In the genomic region with DNA sequence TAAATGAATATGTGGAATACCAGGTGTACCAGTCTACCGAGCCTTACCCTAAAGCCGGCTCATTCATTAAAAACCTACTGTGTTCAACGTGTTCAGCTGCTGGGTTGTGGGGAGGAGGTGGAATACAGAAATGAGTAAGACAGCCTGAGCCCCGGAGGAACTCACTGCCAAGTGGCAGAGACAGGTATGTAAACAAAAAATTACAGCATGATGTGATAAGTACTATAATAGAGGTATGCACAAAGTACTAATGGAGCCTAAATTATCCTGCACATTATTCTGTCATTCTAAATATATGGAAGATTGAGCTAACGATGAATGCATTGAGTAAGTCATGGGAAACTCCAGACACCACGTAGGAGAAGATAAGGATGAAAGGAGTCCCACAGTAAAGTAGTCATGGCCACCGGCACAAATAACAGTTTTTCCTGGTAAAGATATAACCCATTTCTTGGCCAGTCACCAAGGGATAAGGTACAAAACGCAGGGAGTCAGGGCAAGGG, we compare ENCODE assay signal across 9 cellular contexts. TPM values are rescaled to one million over a fixed set of nuclear protein-coding genes. Genes with fewer than 3 reads are reported as not detected.
DNase-seq lines count a peak whose midpoint lies in the region; ATAC-seq and TF ChIP-seq lines count a peak whose summit lies in the region.
"Had no signal": no experiment of that assay in that cellular context is flagged by ENCODE, and none has a peak within 500 bp of the region (broad histone marks: within the 10 kb centered on the region; RNA-seq: fewer than 3 reads in every experiment).

No MANE protein-coding gene starts in this region.

- H2BK12ac ChIP-seq in H9 (ENCODE audit: insufficient read length, low read depth, low read length): no peak overlapping the region

- H3K4me3 Mint-ChIP-seq in activated CD8-positive, alpha-beta memory T cell treated with anti-CD3 and anti-CD28 coated beads, Interleukin-2, amount 10 ng/mL, durations not matched to agents 7 days and 5 days: peak overlapping the region; percentile 63
- no peak overlapping the region for H3K4me3 Mint-ChIP-seq in H9
- H3K4me3 Mint-ChIP-seq: neural crest cell had no signal

- peak overlapping the region; percentile 13 for H3K27ac Mint-ChIP-seq in activated CD8-positive, alpha-beta memory T cell treated with anti-CD3 and anti-CD28 coated beads, Interleukin-2, amount 10 ng/mL, durations not matched to agents 7 days and 5 days
- no peak overlapping the region for H3K27ac Mint-ChIP-seq in H9

- H3K27ac ChIP-seq in HEK293 (ENCODE audit: extremely low read depth, low read depth, low read length): no peak overlapping the region
- H3K27ac ChIP-seq in neural cell (ENCODE audit: low read length): no peak overlapping the region
- H3K27ac ChIP-seq in H9 (ENCODE audit: insufficient read length, low read depth, low read length): no peak overlapping the region
- no peak overlapping the region for H3K27ac ChIP-seq in tibial artery

- CTCF ChIA-PET in activated CD8-positive, alpha-beta memory T cell treated with anti-CD3 and anti-CD28 coated beads, Interleukin-2, amount 10 ng/mL, durations not matched to agents 7 days and 5 days (lab: Charles Lee): interaction anchor here (0.7 to 1.9 kb wide), 3 partner anchors 18 to 130 kb away, joined by 3 to 9 read pairs (median 3); no protein-coding TSS in a partner anchor
- CTCF ChIA-PET in HEK293 (lab: Yijun Ruan, JAX): interaction anchor here (0.7 to 0.8 kb wide), 3 partner anchors 13 to 38 kb away, joined by 3 to 6 read pairs (median 3); no protein-coding TSS in a partner anchor

- H3K56ac ChIP-seq in H9 (ENCODE audit: insufficient read length, low read depth, low read length): no peak overlapping the region

- H3K9ac ChIP-seq in neural cell (ENCODE audit: low read length) (no peak overlapping the region), H9 (ENCODE audit: extremely low read depth, insufficient read length, low read length) (no peak overlapping the region)

- no peak overlapping the region for H4K5ac ChIP-seq in H9 (ENCODE audit: insufficient read length, low read depth, low read length)

- no peak overlapping the region for H2BK120ac ChIP-seq in H9 (ENCODE audit: low read depth, low read length, poor library complexity, severe bottlenecking)

- H3K79me1 ChIP-seq in H9 (ENCODE audit: insufficient read depth, low read depth, low read length, poor library complexity, severe bottlenecking): no peaks in the 10 kb centered on the region

- H3K9me2 ChIP-seq in neural cell (ENCODE audit: insufficient read depth, low read length): no peaks in the 10 kb centered on the region

- no peak overlapping the region for H3K23ac ChIP-seq in H9 (ENCODE audit: insufficient read length, low read depth, low read length)

- H3K27me3 ChIP-seq in neural cell (ENCODE audit: insufficient read depth, low read depth, low read length) (peaks cover 6% of the 10 kb centered on the region), H9 (ENCODE audit: insufficient read depth, low read length) (no peaks in the 10 kb centered on the region), tibial artery (no peaks in the 10 kb centered on the region)

- H3K9me3 ChIP-seq in HEK293 (ENCODE audit: control insufficient read depth, insufficient read depth, low read depth, low read length): no peaks in the 10 kb centered on the region
- no peaks in the 10 kb centered on the region for H3K9me3 ChIP-seq in neural cell (ENCODE audit: low read length)
- H3K9me3 ChIP-seq in H9 (ENCODE audit: control insufficient read depth, low read depth, low read length): no peaks in the 10 kb centered on the region
- H3K9me3 ChIP-seq in tibial artery: no peaks in the 10 kb centered on the region

- TF ChIP-seq EP300 in neural cell (conservative IDR thresholded peaks at IDR 0.05; ENCODE audit: poor library complexity, severe bottlenecking): peak; percentile 89

- H3K4me1 ChIP-seq in HEK293 (ENCODE audit: control insufficient read depth, insufficient read depth, low read length) (peaks cover 3% of the 10 kb centered on the region; the same call in 1 of the 2 replicates), H9 (ENCODE audit: insufficient read depth, low read length) (peaks cover 2% of the 10 kb centered on the region; the same call in 1 of the 2 replicates), tibial artery (no peaks in the 10 kb centered on the region)

- no peak overlapping the region for H2BK15ac ChIP-seq in H9 (ENCODE audit: low read depth, low read length)

- H3K23me2 ChIP-seq in H9 (ENCODE audit: insufficient read length, low read depth, low read length, poor library complexity, severe bottlenecking): no peaks in the 10 kb centered on the region

- TF ChIP-seq RAD21 in neural cell (conservative IDR thresholded peaks at IDR 0.05): no peak

- ATAC-seq in activated CD8-positive, alpha-beta memory T cell treated with anti-CD3 and anti-CD28 coated beads, Interleukin-2, amount 10 ng/mL, durations not matched to agents 7 days and 5 days: peak; percentile 76
- ATAC-seq in left ventricle myocardium superior: no peak

- intact Hi-C loops in left ventricle myocardium superior (cut with micrococcal nuclease): no loop called here
- intact Hi-C loops in tibial artery (cut with DNase I; ENCODE audit: low total_unique reads): no loop called here

- H3K14ac ChIP-seq in H9 (ENCODE audit: insufficient read depth, low read length): no peak overlapping the region

- H3K4ac ChIP-seq in H9 (ENCODE audit: low read depth, low read length): no peak overlapping the region

- POLR2A ChIA-PET in HEK293 (lab: Yijun Ruan, JAX): interaction anchor here (0.6 to 0.9 kb wide), 3 partner anchors 14 to 135 kb away, joined by 3 to 4 read pairs (median 3); no protein-coding TSS in a partner anchor

- H2BK5ac ChIP-seq in H9 (ENCODE audit: insufficient read length, low read length): no peak overlapping the region

- no peak overlapping the region for H2BK20ac ChIP-seq in H9 (ENCODE audit: low read depth, low read length, poor library complexity, severe bottlenecking)

- peak; percentile 75 for DNase-seq in activated CD8-positive, alpha-beta memory T cell treated with anti-CD3 and anti-CD28 coated beads, Interleukin-2, amount 10 ng/mL, durations not matched to agents 7 days and 5 days
- DNase-seq in activated CD8-positive, alpha-beta memory T cell treated with anti-CD3 and anti-CD28 coated beads, Interleukin-2, amount 50 U/mL, for 48 hours: no peak
- peak; percentile 51 for DNase-seq in NCI-H2227 (lab: John Stamatoyannopoulos, UW; ENCODE audit: unreplicated experiment)
- DNase-seq in left ventricle myocardium superior: no peak
- no peak for DNase-seq in H9
- no peak for DNase-seq in tibial artery

- H3K4me1 Mint-ChIP-seq in activated CD8-positive, alpha-beta memory T cell treated with anti-CD3 and anti-CD28 coated beads, Interleukin-2, amount 10 ng/mL, durations not matched to agents 7 days and 5 days: peaks cover 5% of the 10 kb centered on the region
- H3K4me1 Mint-ChIP-seq in H9: no peaks in the 10 kb centered on the region
- H3K4me1 Mint-ChIP-seq: neural crest cell had no signal

- no peak overlapping the region for H2AFZ ChIP-seq in neural cell (ENCODE audit: low read depth, low read length)
- H2AFZ ChIP-seq in H9 (ENCODE audit: low read length): no peak overlapping the region

- H3F3A ChIP-seq in neural cell (ENCODE audit: insufficient read depth, low read length, poor library complexity, severe bottlenecking): no peaks in the 10 kb centered on the region

- H3K4me2 ChIP-seq in neural cell (ENCODE audit: low read length): no peak overlapping the region
- H3K4me2 ChIP-seq in H9 (ENCODE audit: insufficient read depth, insufficient read length, low read length): no peak overlapping the region

- H4K91ac ChIP-seq in H9 (ENCODE audit: insufficient read length, low read depth, low read length): no peak overlapping the region

- H3K79me2 ChIP-seq in neural cell (replicated peaks; ENCODE audit: insufficient read depth, low read length) (no peaks in the 10 kb centered on the region), H9 (ENCODE audit: insufficient read depth, low read length) (no peaks in the 10 kb centered on the region)

- H3K4me3 ChIP-seq in HEK293 (ENCODE audit: low read depth, low read length) (no peak overlapping the region), neural cell (ENCODE audit: low read length) (no peak overlapping the region), tibial artery (no peak overlapping the region)

- TF ChIP-seq CTCF in HEK293 (tag by site-specific recombination; IDR thresholded peaks at IDR 0.05) (no peak), neural cell (IDR thresholded peaks at IDR 0.05; ENCODE audit: poor library complexity, severe bottlenecking) (no peak), H9 (conservative IDR thresholded peaks at IDR 0.05) (no peak), tibial artery (IDR thresholded peaks at IDR 0.05) (no peak)

- H4K8ac ChIP-seq in H9 (replicated peaks; ENCODE audit: insufficient read length, low read depth, low read length): no peak overlapping the region

- H3K18ac ChIP-seq in H9 (ENCODE audit: insufficient read length, low read depth, low read length): no peak overlapping the region

- no peaks in the 10 kb centered on the region for H3K36me3 ChIP-seq in HEK293 (ENCODE audit: control insufficient read depth in 2 of 2, insufficient read depth in 1 of 2, low read length in 2 of 2)
- no peaks in the 10 kb centered on the region for H3K36me3 ChIP-seq in neural cell (ENCODE audit: insufficient read depth, low read length)
- no peaks in the 10 kb centered on the region for H3K36me3 ChIP-seq in tibial artery

- H3T11ph ChIP-seq in H9 (ENCODE audit: low read length): no peak overlapping the region

- peaks cover 21% of the 10 kb centered on the region for H3K27me3 Mint-ChIP-seq in activated CD8-positive, alpha-beta memory T cell treated with anti-CD3 and anti-CD28 coated beads, Interleukin-2, amount 10 ng/mL, durations not matched to agents 7 days and 5 days
- H3K27me3 Mint-ChIP-seq in H9 (ENCODE audit: low read depth): no peaks in the 10 kb centered on the region; the same call in 1 of the 2 replicates

- no peak overlapping the region for H2AK5ac ChIP-seq in H9 (ENCODE audit: insufficient read length, low read length)

- no CpG with 5 or more reads among the region's 8 CpGs for WGBS in H9 (ENCODE audit: extremely low coverage, insufficient read length, low lambda C conversion rate)

- H3K36me3 Mint-ChIP-seq in activated CD8-positive, alpha-beta memory T cell treated with anti-CD3 and anti-CD28 coated beads, Interleukin-2, amount 10 ng/mL, durations not matched to agents 7 days and 5 days: no peaks in the 10 kb centered on the region
- H3K36me3 Mint-ChIP-seq in H9 (ENCODE audit: insufficient read depth in 1 of 3, low read depth in 3 of 3): no peaks in the 10 kb centered on the region

- H3K9me3 Mint-ChIP-seq in activated CD8-positive, alpha-beta memory T cell treated with anti-CD3 and anti-CD28 coated beads, Interleukin-2, amount 10 ng/mL, durations not matched to agents 7 days and 5 days (ENCODE audit: low read depth): peaks cover 3% of the 10 kb centered on the region
- H3K9me3 Mint-ChIP-seq in H9: peaks cover 0 to 7% of the 10 kb centered on the region in 2 experiments; a peak in 1 of 5 replicates

- H4K20me1 ChIP-seq in neural cell (ENCODE audit: insufficient read depth) (no peaks in the 10 kb centered on the region), H9 (ENCODE audit: control insufficient read depth, insufficient read depth, insufficient read length) (no peaks in the 10 kb centered on the region)

RNA-seq across cellular contexts. Expression of a gene that starts 6.9 kb away (rescaled TPM):
- total RNA-seq in activated CD8-positive, alpha-beta memory T cell treated with anti-CD3 and anti-CD28 coated beads, Interleukin-2, amount 10 ng/mL, durations not matched to agents 7 days and 5 days: 1 to 10 TPM in 1 of 2 experiments, under 1 TPM in 1; 0.47 to 2.0 TPM
- not detected in 2 replicates for polyA plus RNA-seq in neural cell
- not detected in 2 replicates for polyA minus RNA-seq in neural cell
- total RNA-seq in left ventricle myocardium superior (not detected), H9 (2021) (not detected in 2 replicates)
- total RNA-seq: neural crest cell had no signal

Comparison
In these comparisons a context has a peak if more than half of its experiments do, and no peak if none do; other contexts are left out.
1. DNase-seq: peak in activated CD8-positive, alpha-beta memory T cell treated with anti-CD3 and anti-CD28 coated beads, Interleukin-2, amount 10 ng/mL, durations not matched to agents 7 days and 5 days (single experiment) and NCI-H2227 (single experiment); none in activated CD8-positive, alpha-beta memory T cell treated with anti-CD3 and anti-CD28 coated beads, Interleukin-2, amount 50 U/mL, for 48 hours (single experiment), left ventricle myocardium superior (single experiment), H9 (single experiment) and tibial artery (0 of 2).